In the genomic region with DNA sequence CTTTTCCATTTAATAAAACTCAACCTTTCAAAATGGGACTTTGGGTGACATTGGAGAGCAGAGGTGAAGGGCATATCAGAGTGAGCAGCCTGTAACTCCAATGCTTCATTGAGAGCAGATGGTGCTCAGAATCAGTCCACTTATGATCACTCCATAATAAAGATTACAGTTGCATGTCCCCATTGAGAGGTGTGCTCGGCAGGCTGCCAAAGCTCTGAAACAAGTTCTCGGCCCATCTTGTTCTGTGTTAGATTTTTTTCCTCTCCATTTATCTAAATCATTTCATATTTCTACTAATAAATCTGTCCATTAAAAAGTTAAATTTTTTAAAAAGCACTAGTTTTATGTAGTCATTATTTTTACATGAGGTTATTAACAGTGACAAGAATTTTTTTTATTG, we compare ENCODE assay signal across 20 cellular contexts.
A peak's percentile ranks its signal among the peaks of the same experiment; 100 is the strongest.
DNase-seq lines count a peak whose midpoint lies in the region; ATAC-seq, FAIRE-seq and TF ChIP-seq lines count a peak whose summit lies in the region.
"Had no signal": no experiment of that assay in that cellular context is flagged by ENCODE, and none has a peak within 500 bp of the region (broad histone marks: within the 10 kb centered on the region; RNA-seq: fewer than 3 reads in every experiment).

No MANE protein-coding gene starts in this region.

- H3K27ac Mint-ChIP-seq in endothelial cell (ENCODE audit: unreplicated experiment): no peak overlapping the region
- H3K27ac Mint-ChIP-seq: CD8-positive, alpha-beta T cell; H9 had no signal

- peak; percentile 36 for FAIRE-seq in islet of Langerhans (lab: Jason Lieb, UNC)
- FAIRE-seq: D721Med, GM12892, GM19239 had no signal

- no peak for TF ChIP-seq CTCF in endothelial cell (IDR thresholded peaks at IDR 0.05; ENCODE audit: unreplicated experiment)

- no peaks in the 10 kb centered on the region for H3K36me3 Mint-ChIP-seq in endothelial cell (ENCODE audit: low read depth, unreplicated experiment)
- H3K36me3 Mint-ChIP-seq: CD8-positive, alpha-beta T cell had no signal

- H3K4me3 Mint-ChIP-seq in endothelial cell (ENCODE audit: unreplicated experiment): no peak overlapping the region
- H3K4me3 Mint-ChIP-seq: CD8-positive, alpha-beta T cell; H9 had no signal

- no peaks in the 10 kb centered on the region for H3K9me3 Mint-ChIP-seq in endothelial cell (ENCODE audit: unreplicated experiment)
- H3K9me3 Mint-ChIP-seq: H9 had no signal

- no peaks in the 10 kb centered on the region for H3K4me1 Mint-ChIP-seq in endothelial cell (ENCODE audit: unreplicated experiment)

- ATAC-seq in GM19395 (IDR thresholded peaks at IDR 0.05; ENCODE audit: unreplicated experiment): no peak
- ATAC-seq: CD8-positive, alpha-beta T cell had no signal

- H3K27me3 Mint-ChIP-seq in endothelial cell (ENCODE audit: unreplicated experiment): no peaks in the 10 kb centered on the region

- DNase-seq in NCI-H82 (lab: John Stamatoyannopoulos, UW) (peak; percentile 56), NCI-H82 treated with DMSO at 0.1 percent for 48 hours (lab: John Stamatoyannopoulos, UW; ENCODE audit: unreplicated experiment) (no peak), NCI-H1092 treated with DMSO at 0.1 percent for 48 hours (lab: John Stamatoyannopoulos, UW) (peak; percentile 90), NCI-H345 treated with DMSO at 0.1 percent for 48 hours (lab: John Stamatoyannopoulos, UW; ENCODE audit: unreplicated experiment) (peak; percentile 19), endothelial cell (ENCODE audit: low spot score) (no peak)
- no peak for DNase-seq in activated T-cell treated with anti-CD3 and anti-CD28 coated beads, Interleukin-2, amount 50 U/mL, for 48 hours
- DNase-seq: CD8-positive, alpha-beta T cell; GF-D8; H9; NCI-H1436; NCI-H2029 treated with DMSO at 0.1 percent for 48 hours; NCI-H446 treated with DMSO at 0.1 percent for 48 hours; OCI-M1; RPMI8226; T-helper 2 cell had no signal

Comparison
In these comparisons a context has a peak if more than half of its experiments do, and no peak if none do; other contexts are left out.
1. DNase-seq: peak in NCI-H82 (single experiment), NCI-H1092 treated with DMSO at 0.1 percent for 48 hours (single experiment) and NCI-H345 treated with DMSO at 0.1 percent for 48 hours (single experiment); none in NCI-H82 treated with DMSO at 0.1 percent for 48 hours (single experiment), endothelial cell (single experiment) and activated T-cell treated with anti-CD3 and anti-CD28 coated beads, Interleukin-2, amount 50 U/mL, for 48 hours (0 of 2).